Comparison of ENCODE assay signal across 18 cellular contexts in the genomic region with DNA sequence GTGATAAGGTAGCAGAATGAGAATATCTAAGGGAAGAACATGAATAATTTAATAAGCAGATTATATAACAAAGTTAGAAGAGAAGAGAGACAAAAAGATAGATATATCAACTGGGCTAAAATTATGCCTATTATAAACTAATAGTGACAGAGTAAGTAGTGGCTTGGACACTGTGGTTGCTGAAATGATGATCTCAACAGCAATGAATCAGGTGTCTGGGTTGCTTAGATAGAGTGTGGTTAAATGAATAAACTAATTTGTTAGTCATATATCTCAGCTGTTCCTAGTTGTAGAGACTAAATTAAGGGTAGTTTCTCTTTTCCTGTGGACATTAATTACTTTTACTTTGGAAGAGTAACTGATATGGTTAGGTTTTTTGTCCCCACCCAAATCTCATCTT.
DNase-seq lines count a peak whose midpoint lies in the region; ATAC-seq and TF ChIP-seq lines count a peak whose summit lies in the region.
"Had no signal": no experiment of that assay in that cellular context is flagged by ENCODE, and none has a peak within 500 bp of the region (broad histone marks: within the 10 kb centered on the region; RNA-seq: fewer than 3 reads in every experiment).

No MANE protein-coding gene starts in this region.

- no peak for TF ChIP-seq CTCF in astrocyte of the spinal cord (IDR thresholded peaks at IDR 0.05; ENCODE audit: low read depth, low read length)

- POLR2A ChIA-PET in activated CD4-positive, alpha-beta memory T cell treated with anti-CD3 and anti-CD28 coated beads, Interleukin-2, amount 10 ng/mL, durations not matched to agents 7 days and 5 days (lab: Charles Lee), result no interaction called here

- H3K27me3 Mint-ChIP-seq in activated CD4-positive, alpha-beta memory T cell treated with anti-CD3 and anti-CD28 coated beads, Interleukin-2, amount 10 ng/mL, durations not matched to agents 7 days and 5 days, result no peaks in the 10 kb centered on the region
- H3K27me3 Mint-ChIP-seq: CD4-positive, alpha-beta memory T cell had no signal

- H3K4me3 Mint-ChIP-seq in activated CD4-positive, alpha-beta memory T cell treated with anti-CD3 and anti-CD28 coated beads, Interleukin-2, amount 10 ng/mL, durations not matched to agents 7 days and 5 days, result no peak overlapping the region
- H3K4me3 Mint-ChIP-seq: CD4-positive, alpha-beta memory T cell; GM23338 had no signal

- H3K4me1 Mint-ChIP-seq in activated CD4-positive, alpha-beta memory T cell treated with anti-CD3 and anti-CD28 coated beads, Interleukin-2, amount 10 ng/mL, durations not matched to agents 7 days and 5 days, result no peaks in the 10 kb centered on the region
- H3K4me1 Mint-ChIP-seq: CD4-positive, alpha-beta memory T cell had no signal

- peaks cover 2% of the 10 kb centered on the region for H3K9me3 Mint-ChIP-seq in activated CD4-positive, alpha-beta memory T cell treated with anti-CD3 and anti-CD28 coated beads, Interleukin-2, amount 10 ng/mL, durations not matched to agents 7 days and 5 days
- H3K9me3 Mint-ChIP-seq: GM23338 had no signal

- ATAC-seq in HG02973 (IDR thresholded peaks at IDR 0.05; ENCODE audit: unreplicated experiment) (no peak), GM21529 (IDR thresholded peaks at IDR 0.05; ENCODE audit: unreplicated experiment) (no peak)
- ATAC-seq: GM12878, GM23338, HCT116 had no signal

- no peak overlapping the region for H3K4me3 ChIP-seq in astrocyte of the spinal cord (ENCODE audit: low read depth, low read length)
- H3K4me3 ChIP-seq: GM12878, GM23338 had no signal

- no peak overlapping the region for H3K27ac Mint-ChIP-seq in activated CD4-positive, alpha-beta memory T cell treated with anti-CD3 and anti-CD28 coated beads, Interleukin-2, amount 10 ng/mL, durations not matched to agents 7 days and 5 days
- H3K27ac Mint-ChIP-seq: CD4-positive, alpha-beta memory T cell; GM23338 had no signal

- CTCF ChIA-PET in activated CD4-positive, alpha-beta memory T cell treated with anti-CD3 and anti-CD28 coated beads, Interleukin-2, amount 10 ng/mL, durations not matched to agents 7 days and 5 days (lab: Charles Lee), result no interaction called here

- DNase-seq in M059J (ENCODE audit: low read depth), result peak; percentile 59
- peak; percentile 1 for DNase-seq in astrocyte of the spinal cord (ENCODE audit: low read depth, low spot score)
- peak; percentile 4 for DNase-seq in iris pigment epithelial cell (ENCODE audit: low read depth)
- peak; percentile 9 for DNase-seq in non-pigmented ciliary epithelial cell (ENCODE audit: low read depth)
- DNase-seq in activated CD4-positive, alpha-beta memory T cell treated with anti-CD3 and anti-CD28 coated beads, Interleukin-2, amount 10 ng/mL, durations not matched to agents 7 days and 5 days, result no peak
- DNase-seq: CD4-positive, alpha-beta memory T cell; IMR-90; NCI-H1417; NCI-H187; NCI-H446; NCI-H526 treated with DMSO at 0.1 percent for 48 hours; SIG-M5; SK-N-SH had no signal

- H3K36me3 Mint-ChIP-seq in activated CD4-positive, alpha-beta memory T cell treated with anti-CD3 and anti-CD28 coated beads, Interleukin-2, amount 10 ng/mL, durations not matched to agents 7 days and 5 days (ENCODE audit: low read depth), result no peaks in the 10 kb centered on the region
- H3K36me3 Mint-ChIP-seq: CD4-positive, alpha-beta memory T cell had no signal

- in situ Hi-C loops in astrocyte of the spinal cord (cut with HindIII; ENCODE audit: low sequenced_read_pairs), result no loop called here
